14 cellular contexts compared by ENCODE assay signal in genomic region chr17:40260528-40260927, GRCh38. TPM values are rescaled to one million over a fixed set of nuclear protein-coding genes. Genes with fewer than 3 reads are reported as not detected.
A peak's percentile ranks its signal among the peaks of the same experiment; 100 is the strongest.
DNase-seq lines count a peak whose midpoint lies in the region; ATAC-seq and TF ChIP-seq lines count a peak whose summit lies in the region.
"Had no signal": no experiment of that assay in that cellular context is flagged by ENCODE, and none has a peak within 500 bp of the region (broad histone marks: within the 10 kb centered on the region; RNA-seq: fewer than 3 reads in every experiment).

No MANE protein-coding gene starts in this region.

- intact Hi-C loops in left ventricle myocardium superior (cut with micrococcal nuclease), result no loop called here
- intact Hi-C loops in cardiac septum (cut with DNase I), result no loop called here
- intact Hi-C loops in sciatic nerve (cut with DNase I), result no loop called here
- intact Hi-C loops in Caco-2 (cut with micrococcal nuclease; ENCODE audit: unreplicated experiment), result no loop called here

- peaks cover 1% of the 10 kb centered on the region; the same call in 1 of the 2 replicates for H3K36me3 ChIP-seq in Caco-2 (ENCODE audit: control insufficient read depth, insufficient read depth, low read length)

- no peaks in the 10 kb centered on the region for H3K27me3 ChIP-seq in Caco-2 (replicated peaks; ENCODE audit: control insufficient read depth, insufficient read depth, low read length)

- BruUV-seq in Caco-2 (replicated peaks; lab: Mats Ljungman, UMichigan), result no TSS peak

- H3K4me1 ChIP-seq in Caco-2, result no peaks in the 10 kb centered on the region
- H3K4me1 ChIP-seq: A549, HAP-1 had no signal

- H3K27ac Mint-ChIP-seq in Caco-2 (ENCODE audit: unreplicated experiment), result no peak overlapping the region

- DNase-seq in left ventricle myocardium superior (no peak), cardiac septum (ENCODE audit: low spot score) (no peak), fibroblast of mammary gland (ENCODE audit: low read depth) (peak; percentile 30), sciatic nerve (ENCODE audit: low spot score) (no peak), islet precursor cell (no peak), NCI-H69 (lab: John Stamatoyannopoulos, UW) (no peak), Caco-2 (no peak)
- DNase-seq: CD8-positive, alpha-beta T cell; COR-L47; DND-41; GDM1 had no signal

- H3K9me3 Mint-ChIP-seq in Caco-2 (ENCODE audit: unreplicated experiment), result no peaks in the 10 kb centered on the region
- H3K9me3 Mint-ChIP-seq: CD14-positive monocyte; CD8-positive, alpha-beta T cell had no signal

- peaks cover 64% of the 10 kb centered on the region for H3K36me3 Mint-ChIP-seq in Caco-2 (ENCODE audit: insufficient read depth, unreplicated experiment)

- CTCF ChIA-PET in Caco-2 (lab: Charles Lee), result no interaction called here

- H3K9me3 ChIP-seq in Caco-2, result no peaks in the 10 kb centered on the region
- H3K9me3 ChIP-seq: A549, HAP-1 had no signal

- POLR2A ChIA-PET in Caco-2 (lab: Charles Lee), result no interaction called here

- H3K4me3 ChIP-seq in fibroblast of mammary gland (ENCODE audit: control insufficient read depth, low read depth, low read length) (no peak overlapping the region), Caco-2 (ENCODE audit: low read depth, low read length) (no peak overlapping the region)
- H3K4me3 ChIP-seq: A549, HAP-1 had no signal

- TF ChIP-seq CTCF in fibroblast of mammary gland (conservative IDR thresholded peaks at IDR 0.05; ENCODE audit: control insufficient read depth, insufficient read depth, low read depth, low read length) (no peak), Caco-2 (IDR thresholded peaks at IDR 0.05; ENCODE audit: insufficient read depth in 1 of 2, low read depth in 1 of 2, low read length in 1 of 2, severe bottlenecking in 1 of 2, unreplicated experiment in 1 of 2) (no peak)

- H3K4me3 Mint-ChIP-seq in Caco-2 (ENCODE audit: unreplicated experiment), result no peak overlapping the region
- H3K4me3 Mint-ChIP-seq: CD14-positive monocyte; CD8-positive, alpha-beta T cell had no signal

- peak; percentile 35 for ATAC-seq in left ventricle myocardium superior
- peak; percentile 66 for ATAC-seq in sciatic nerve
- ATAC-seq: A549; CD8-positive, alpha-beta T cell had no signal

- no peaks in the 10 kb centered on the region for H3K27me3 Mint-ChIP-seq in Caco-2 (ENCODE audit: insufficient read depth, unreplicated experiment)

- no peaks in the 10 kb centered on the region for H3K4me1 Mint-ChIP-seq in Caco-2 (ENCODE audit: low read depth, unreplicated experiment)
- H3K4me1 Mint-ChIP-seq: CD14-positive monocyte had no signal

RNA-seq across cellular contexts. Expression of gene CDC6, which starts 27.2 kb away (rescaled TPM):
- total RNA-seq in left ventricle myocardium superior, result 0.99 TPM
- 0.75 TPM for total RNA-seq in cardiac septum
- total RNA-seq in sciatic nerve, result 1.0 TPM
- 86.1 and 96.4 TPM in 2 replicates for total RNA-seq in Caco-2 (2022)

RNA-seq across cellular contexts. Expression of gene WIPF2, which starts 41.4 kb away (rescaled TPM):
- 11.3 TPM for total RNA-seq in left ventricle myocardium superior
- 13.3 TPM for total RNA-seq in cardiac septum
- 41.1 TPM for total RNA-seq in sciatic nerve
- 33.4 and 38.3 TPM in 2 replicates for total RNA-seq in Caco-2 (2022)

RNA-seq across cellular contexts. Expression of gene RARA, which starts 48.5 kb away (rescaled TPM):
- total RNA-seq in left ventricle myocardium superior (18.6 TPM), cardiac septum (30.7 TPM), sciatic nerve (74.4 TPM), Caco-2 (2022) (26.6 and 27.6 TPM in 2 replicates)

Comparison
In these comparisons a context has a peak if more than half of its experiments do, and no peak if none do; other contexts are left out.
1. RNA of gene CDC6, which starts 27.2 kb away (total RNA-seq): 86.1 to 96.4 TPM in Caco-2; 1.0 TPM in sciatic nerve (single experiment), 0.99 TPM in left ventricle myocardium superior (single experiment) and 0.75 TPM in cardiac septum (single experiment); every median in the first group is over 10 times any median in the second.